8 cellular contexts compared by ENCODE assay signal in the genomic region with DNA sequence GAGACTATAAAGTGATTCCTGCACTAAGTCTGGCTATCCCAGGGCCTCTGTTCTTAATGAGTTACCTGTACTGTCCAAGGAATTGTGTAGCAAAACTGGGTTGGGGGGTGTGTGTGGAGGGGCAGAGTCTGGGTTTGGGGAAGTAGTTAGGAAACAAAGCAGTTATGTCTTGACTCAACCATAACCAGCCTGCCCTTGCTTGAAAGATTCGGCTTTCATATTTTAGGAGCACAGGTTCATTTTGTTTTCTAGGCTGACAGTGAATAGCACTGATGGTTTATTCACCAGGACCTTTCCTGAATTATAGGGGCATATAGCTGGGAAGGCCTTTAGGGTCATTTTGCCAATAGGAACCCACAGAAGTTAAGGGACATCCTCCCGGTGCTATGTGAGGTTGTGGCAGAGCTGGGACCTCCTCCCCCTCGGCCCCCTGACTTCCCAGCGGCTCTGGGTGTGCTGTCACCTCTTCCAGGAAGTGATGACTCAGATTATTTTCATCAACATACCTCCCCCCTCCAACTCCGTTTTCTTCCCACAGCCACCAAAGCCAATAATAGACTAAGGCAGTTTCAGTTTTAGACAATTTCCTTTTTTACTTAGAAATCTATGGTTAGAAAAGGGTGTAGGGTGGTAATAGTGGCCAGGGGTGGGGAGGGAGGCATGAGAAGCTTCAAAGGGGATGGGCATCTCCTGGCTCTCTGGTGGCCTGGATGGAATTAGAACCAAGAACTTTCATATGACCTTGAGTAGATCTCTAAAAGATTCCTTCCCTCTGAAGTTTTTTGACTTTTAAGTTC. TPM values are rescaled to one million over a fixed set of nuclear protein-coding genes. Genes with fewer than 3 reads are reported as not detected.
A peak's percentile ranks its signal among the peaks of the same experiment; 100 is the strongest.
DNase-seq lines count a peak whose midpoint lies in the region; ATAC-seq and TF ChIP-seq lines count a peak whose summit lies in the region.

No MANE protein-coding gene starts in this region.

- H3K4me1 ChIP-seq in OCI-LY1 (ENCODE audit: insufficient read depth, low read length, severe bottlenecking) (peaks cover 84% of the 10 kb centered on the region), heart left ventricle (peaks cover 0 to 60% (median 28%) of the 10 kb centered on the region in 12 donors), BE2C (no peaks in the 10 kb centered on the region; the same call in none of the 2 replicates)

- H3K27me3 ChIP-seq in OCI-LY1 (ENCODE audit: insufficient read depth, low read length) (no peaks in the 10 kb centered on the region), heart left ventricle (peaks cover 0 to 20% (median 0%) of the 10 kb centered on the region in 9 donors), BE2C (no peaks in the 10 kb centered on the region)

- peak overlapping the region; percentile 62 for H3K9ac ChIP-seq in OCI-LY1 (ENCODE audit: low read length)

- H3K27ac ChIP-seq in OCI-LY1 (ENCODE audit: low read depth, low read length, poor library complexity, severe bottlenecking) (peak overlapping the region; percentile 93), heart left ventricle (peak overlapping the region in 11 of 12 donors; percentile 53 to 82 (median 75))

- intact Hi-C loops in heart left ventricle (cut with DNase I): no loop called here

- no peaks in the 10 kb centered on the region for H4K20me1 ChIP-seq in OCI-LY1 (ENCODE audit: insufficient read depth, low read length)

- no peaks in the 10 kb centered on the region for H3K79me2 ChIP-seq in OCI-LY1 (ENCODE audit: insufficient read depth, low read length)

- peak overlapping the region; percentile 56 for H3K4me2 ChIP-seq in OCI-LY1 (ENCODE audit: low read length)

- TF ChIP-seq POLR2A in heart left ventricle (IDR thresholded peaks at IDR 0.05): no peak

- no peaks in the 10 kb centered on the region for H3K9me2 ChIP-seq in OCI-LY1 (ENCODE audit: low read depth, low read length)

- WGBS in heart left ventricle, 4 donors: 50 to 69% (median 58%) methylated on average over 5 of the region's 5 CpGs

- TF ChIP-seq CTCF in OCI-LY1 (IDR thresholded peaks at IDR 0.05; ENCODE audit: low read length) (no peak), heart left ventricle (IDR thresholded peaks at IDR 0.05) (no peak), BE2C (IDR thresholded peaks at IDR 0.05; ENCODE audit: low read depth, low read length) (no peak)

- H3K9me3 ChIP-seq in OCI-LY1 (ENCODE audit: low read length): no peaks in the 10 kb centered on the region
- H3K9me3 ChIP-seq in heart left ventricle: no peaks in the 10 kb centered on the region
- H3K9me3 ChIP-seq in BE2C: no peaks in the 10 kb centered on the region

- ATAC-seq in HG02610 (IDR thresholded peaks at IDR 0.05; ENCODE audit: unreplicated experiment): peak; percentile 60
- peak; percentile 62 to 94 (median 88) for ATAC-seq in heart left ventricle

- no peaks in the 10 kb centered on the region for H3K36me3 ChIP-seq in OCI-LY1 (ENCODE audit: insufficient read depth, low read length)
- no peaks in the 10 kb centered on the region for H3K36me3 ChIP-seq in heart left ventricle
- H3K36me3 ChIP-seq in BE2C: no peaks in the 10 kb centered on the region

- H2AFZ ChIP-seq in OCI-LY1 (ENCODE audit: low read length): no peak overlapping the region

- H3F3A ChIP-seq in OCI-LY1 (ENCODE audit: insufficient read depth, low read length): no peaks in the 10 kb centered on the region

- peak overlapping the region; percentile 11 for H3K4me3 ChIP-seq in OCI-LY1 (ENCODE audit: low read depth, low read length, poor library complexity, severe bottlenecking)
- no peak overlapping the region for H3K4me3 ChIP-seq in heart left ventricle
- H3K4me3 ChIP-seq in BE2C (ENCODE audit: low read depth, low read length): no peak overlapping the region

- DNase-seq in EH (ENCODE audit: low read depth): peak; percentile 77
- peak; percentile 61 for DNase-seq in activated T-helper 9 cell treated with anti-CD3 and anti-CD28 coated beads, Interleukin-2, amount 50 U/mL, for 16 hours (ENCODE audit: low read depth)
- DNase-seq in heart left ventricle: peak; percentile 38 to 67 (median 61)
- peak; percentile 55 to 63 for DNase-seq in stimulated activated CD4-positive, alpha-beta T cell treated with anti-CD3 and anti-CD28 coated beads, Interleukin-15, amount 100 ng/mL, for 48 hours (ENCODE audit: low read depth in 2 of 2)
- no peak for DNase-seq in BE2C
- DNase-seq in LoVo (ENCODE audit: low spot score): no peak

RNA-seq across cellular contexts. Expression of gene SETBP1, which starts 44.8 kb away (rescaled TPM):
- total RNA-seq in heart left ventricle: 10 to 100 TPM in 2 of 9 donors, 1 to 10 TPM in 7; 3.8 to 10.6 (median 6.1) TPM
- 1 to 10 TPM; 1.2 to 1.4 TPM for polyA plus RNA-seq in heart left ventricle
- 6.5 TPM for polyA plus RNA-seq in BE2C (2012; ENCODE audit: insufficient read depth, insufficient read length, low read depth)

Comparison
In these comparisons a context has a peak if more than half of its experiments do, and no peak if none do; other contexts are left out.
1. DNase-seq: peak in EH (single experiment), activated T-helper 9 cell treated with anti-CD3 and anti-CD28 coated beads, Interleukin-2, amount 50 U/mL, for 16 hours (single experiment), heart left ventricle (5 of 5) and stimulated activated CD4-positive, alpha-beta T cell treated with anti-CD3 and anti-CD28 coated beads, Interleukin-15, amount 100 ng/mL, for 48 hours (2 of 2); none in BE2C (single experiment) and LoVo (single experiment).